8 cellular contexts compared by ENCODE assay signal in the genomic region with DNA sequence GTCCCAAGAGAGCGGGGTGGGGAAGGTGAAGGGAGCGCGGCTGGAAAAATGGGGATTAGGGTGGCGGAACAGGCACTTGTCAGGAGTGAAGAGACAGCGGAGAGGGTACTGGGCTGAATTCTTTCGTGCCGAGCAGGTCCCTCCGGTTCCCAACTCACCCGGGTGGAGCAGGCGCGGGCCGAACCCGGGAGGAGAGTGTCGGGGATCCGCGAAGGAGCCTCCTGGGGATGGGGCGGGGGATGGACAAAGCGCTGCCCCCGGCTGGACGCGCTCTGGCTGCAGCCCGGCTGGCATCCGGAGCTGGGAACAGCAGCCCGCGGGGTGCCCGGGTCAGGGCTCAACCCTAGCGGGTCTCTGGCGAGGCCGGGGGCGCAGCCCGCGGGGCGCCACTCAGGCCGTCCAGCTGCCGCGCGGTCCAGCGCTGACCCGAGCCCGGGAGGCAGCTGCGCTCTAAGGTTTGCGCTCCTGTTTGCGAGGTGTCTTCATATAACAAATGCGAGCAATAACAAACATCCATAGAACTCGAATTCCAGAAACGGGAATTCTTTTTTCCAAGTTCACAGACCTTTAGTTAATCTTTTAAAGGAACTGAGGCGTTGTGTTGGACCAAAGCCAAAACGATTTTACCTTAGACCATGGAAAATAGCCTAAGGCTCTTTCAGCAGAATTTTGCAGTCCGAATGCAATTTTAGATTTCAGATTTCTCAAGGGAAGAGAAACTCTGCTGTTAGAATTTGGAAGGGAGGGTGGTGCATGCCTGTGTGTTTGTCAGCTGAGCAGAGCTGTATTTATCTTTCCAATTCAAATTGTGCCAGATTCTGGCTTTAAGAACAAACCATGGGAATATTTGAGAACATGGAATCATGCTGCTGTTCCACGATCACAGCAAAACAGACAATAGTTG. TPM values are rescaled to one million over a fixed set of nuclear protein-coding genes. Genes with fewer than 3 reads are reported as not detected.
A peak's percentile ranks its signal among the peaks of the same experiment; 100 is the strongest.
DNase-seq lines count a peak whose midpoint lies in the region; ATAC-seq and TF ChIP-seq lines count a peak whose summit lies in the region.
"Had no signal": no experiment of that assay in that cellular context is flagged by ENCODE, and none has a peak within 500 bp of the region (broad histone marks: within the 10 kb centered on the region; RNA-seq: fewer than 3 reads in every experiment).

No MANE protein-coding gene starts in this region.

- H2BK12ac ChIP-seq in mesenchymal stem cell (ENCODE audit: low read length in 2 of 2): peak overlapping the region in 1 of 2 experiments; percentile 54

- peak overlapping the region in 1 of 2 experiments; percentile 86 for H3K4ac ChIP-seq in mesenchymal stem cell (ENCODE audit: low read depth in 1 of 2, low read length in 2 of 2)

- H2BK15ac ChIP-seq in mesenchymal stem cell (ENCODE audit: low read depth, poor library complexity, severe bottlenecking): peak overlapping the region; percentile 44

- H4K8ac ChIP-seq in mesenchymal stem cell (ENCODE audit: low read length): peak overlapping the region; percentile 12

- 2% methylated on average over 47 of the region's 50 CpGs for WGBS in mesenchymal stem cell

- H3K27me3 ChIP-seq in Peyer's patch (peaks cover 0 to 11% of the 10 kb centered on the region in 2 donors), mesenchymal stem cell (ENCODE audit: control insufficient read depth in 1 of 2, insufficient read depth in 1 of 2, low read length in 2 of 2) (peaks cover 0 to 30% of the 10 kb centered on the region in 2 experiments), thoracic aorta (replicated peaks; ENCODE audit: insufficient read depth) (no peaks in the 10 kb centered on the region)

- peak overlapping the region; percentile 74 for H2BK5ac ChIP-seq in mesenchymal stem cell (ENCODE audit: low read depth, low read length, poor library complexity, severe bottlenecking)

- H2AFZ ChIP-seq in mesenchymal stem cell (ENCODE audit: low read depth, low read length): peak overlapping the region; percentile 86

- no peaks in the 10 kb centered on the region for H3K36me3 ChIP-seq in Peyer's patch
- H3K36me3 ChIP-seq in mesenchymal stem cell (ENCODE audit: control insufficient read depth in 1 of 2, insufficient read depth in 2 of 2, low read depth in 1 of 2, low read length in 2 of 2): no peaks in the 10 kb centered on the region
- no peaks in the 10 kb centered on the region for H3K36me3 ChIP-seq in thoracic aorta

- TF ChIP-seq POLR2A in Peyer's patch (IDR thresholded peaks at IDR 0.05): no peak

- TF ChIP-seq CTCF in Peyer's patch (IDR thresholded peaks at IDR 0.05): no peak
- no peak for TF ChIP-seq CTCF in epithelial cell of esophagus (IDR thresholded peaks at IDR 0.05; ENCODE audit: insufficient read depth, low read depth, low read length, missing control alignments)
- no peak for TF ChIP-seq CTCF in thoracic aorta (IDR thresholded peaks at IDR 0.05)

- ATAC-seq in thoracic aorta (ENCODE audit: insufficient number of reproducible peaks, low FRiP score, low read depth) (peak; percentile 49), HG03565 (IDR thresholded peaks at IDR 0.05; ENCODE audit: unreplicated experiment) (no peak), HG02623 (IDR thresholded peaks at IDR 0.05; ENCODE audit: unreplicated experiment) (no peak)

- peak overlapping the region in 3 of 4 donors; percentile 1 to 33 (median 29) for H3K4me3 ChIP-seq in Peyer's patch
- peak overlapping the region; percentile 17 for H3K4me3 ChIP-seq in epithelial cell of esophagus (ENCODE audit: low read length)
- peak overlapping the region; percentile 64 to 72 for H3K4me3 ChIP-seq in mesenchymal stem cell (ENCODE audit: insufficient read depth in 1 of 2, low read depth in 1 of 2, low read length in 2 of 2)
- peak overlapping the region; percentile 92 for H3K4me3 ChIP-seq in thoracic aorta

- no peak overlapping the region for H4K91ac ChIP-seq in mesenchymal stem cell (ENCODE audit: low read length)

- no peaks in the 10 kb centered on the region for H3K9me3 ChIP-seq in Peyer's patch
- no peaks in the 10 kb centered on the region for H3K9me3 ChIP-seq in mesenchymal stem cell (ENCODE audit: control insufficient read depth, low read length)
- H3K9me3 ChIP-seq in thoracic aorta: no peaks in the 10 kb centered on the region

- peaks cover 7% of the 10 kb centered on the region for H3K79me1 ChIP-seq in mesenchymal stem cell (replicated peaks; ENCODE audit: low read length, poor library complexity, severe bottlenecking)

- DNase-seq in Peyer's patch (no peak), epithelial cell of esophagus (ENCODE audit: low read depth) (no peak), mesenchymal stem cell (peak; percentile 23), thoracic aorta (ENCODE audit: low spot score) (no peak), NCI-H526 treated with DMSO at 0.1 percent for 48 hours (lab: John Stamatoyannopoulos, UW) (no peak)
- DNase-seq: stimulated activated CD4-positive, alpha-beta T cell treated with anti-CD3 and anti-CD28 coated beads, Interleukin-4, amount 100 ng/mL, for 4 hours had no signal

- no peak overlapping the region for H3K27ac ChIP-seq in Peyer's patch
- H3K27ac ChIP-seq in mesenchymal stem cell (ENCODE audit: low read length, poor library complexity, severe bottlenecking): peak overlapping the region; percentile 75
- H3K27ac ChIP-seq in thoracic aorta: peak overlapping the region; percentile 80 to 83

- peak overlapping the region in 1 of 2 experiments; percentile 89 for H3K23ac ChIP-seq in mesenchymal stem cell (ENCODE audit: low read length in 2 of 2)

- H3K4me1 ChIP-seq in Peyer's patch (peaks cover 0 to 11% (median 0%) of the 10 kb centered on the region in 4 donors), mesenchymal stem cell (ENCODE audit: control insufficient read depth, insufficient read depth, low read depth, low read length) (peaks cover 2% of the 10 kb centered on the region), thoracic aorta (ENCODE audit: control insufficient read depth in 1 of 2, low read depth in 2 of 2) (peaks cover 0 to 8% of the 10 kb centered on the region in 2 donors)

- no peak overlapping the region for H2AK5ac ChIP-seq in mesenchymal stem cell (ENCODE audit: low read length, severe bottlenecking)

- peak overlapping the region; percentile 82 for H2BK120ac ChIP-seq in mesenchymal stem cell (ENCODE audit: low read depth, low read length)

- H3K4me2 ChIP-seq in mesenchymal stem cell (ENCODE audit: low read length, poor library complexity, severe bottlenecking): peak overlapping the region; percentile 95

- peak overlapping the region; percentile 8 to 93 for H3K18ac ChIP-seq in mesenchymal stem cell (ENCODE audit: low read depth in 1 of 2, low read length in 2 of 2)

- H3K14ac ChIP-seq in mesenchymal stem cell (ENCODE audit: low read length in 2 of 2): peak overlapping the region in 1 of 2 experiments; percentile 60

- no peak overlapping the region for H3K9ac ChIP-seq in mesenchymal stem cell (ENCODE audit: low read length)

RNA-seq across cellular contexts. Expression of gene NPY5R, which starts 0.7 kb away (rescaled TPM):
- total RNA-seq in Peyer's patch (1 to 10 TPM in 1 of 4 donors, not detected in 3; 1.7 TPM), thoracic aorta (1 to 10 TPM; 2.3 to 5.3 TPM)
- polyA plus RNA-seq in mesenchymal stem cell (2013, experiment 1 of 2): 1.4 TPM
- 1.4 TPM for polyA plus RNA-seq in mesenchymal stem cell (2013, experiment 2 of 2)

RNA-seq across cellular contexts. Expression of gene NPY1R, which starts 12.0 kb away (rescaled TPM):
- total RNA-seq in Peyer's patch: 1 to 10 TPM in 2 of 4 donors, under 1 TPM in 1, not detected in 1; 0.95 to 1.8 (median 1.6) TPM
- polyA plus RNA-seq in mesenchymal stem cell (2013, experiment 1 of 2): 16.2 TPM
- 16.8 TPM for polyA plus RNA-seq in mesenchymal stem cell (2013, experiment 2 of 2)
- total RNA-seq in thoracic aorta: 100 to 1,000 TPM in 1 of 2 donors, 10 to 100 TPM in 1; 35.4 to 112 TPM

Comparison
In these comparisons a context has a peak if more than half of its experiments do, and no peak if none do; other contexts are left out.
1. H3K27ac ChIP-seq: peak in mesenchymal stem cell (single experiment) and thoracic aorta (2 of 2); none in Peyer's patch (0 of 4).
2. H3K4me3 ChIP-seq: peak in every context shown above with its lines; median percentile 92 in thoracic aorta; 68 in mesenchymal stem cell; 29 in Peyer's patch; 17 in epithelial cell of esophagus.
3. RNA of gene NPY1R, which starts 12.0 kb away (total RNA-seq): 35.4 to 112 TPM in thoracic aorta; 0.95 to 1.8 TPM in Peyer's patch; every median in the first group is over 10 times any median in the second.